ENCODE assay signal across 1 cellular context in the genomic region with DNA sequence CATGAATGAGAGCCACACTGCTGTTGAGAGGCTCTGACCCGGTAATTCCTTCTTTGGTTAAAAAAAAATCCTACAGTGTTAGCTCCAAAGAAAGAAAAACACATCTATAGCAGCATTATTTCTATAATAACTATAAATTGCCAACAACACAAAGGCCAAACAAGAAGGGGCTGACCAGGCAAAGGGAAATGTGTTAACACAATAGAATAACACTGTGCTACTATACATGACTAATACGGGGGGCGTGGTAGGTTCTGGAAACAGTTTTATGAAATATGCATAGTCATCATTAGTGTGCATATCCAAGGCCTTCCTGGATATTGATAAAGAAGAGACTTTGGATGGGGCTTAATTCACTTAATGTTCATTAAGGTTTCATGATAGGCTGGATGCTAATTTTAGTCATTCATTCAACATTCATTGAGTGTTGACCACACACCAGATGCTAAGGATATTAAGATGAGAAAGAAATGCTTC.
TF ChIP-seq lines count a peak whose summit lies in the region.

No MANE protein-coding gene starts in this region.

TF ChIP-seq in K562, 482 proteins besides CTCF, POLR2A, EP300 and RAD21 (continued from another document):
- TF ChIP-seq, protein P1, sequence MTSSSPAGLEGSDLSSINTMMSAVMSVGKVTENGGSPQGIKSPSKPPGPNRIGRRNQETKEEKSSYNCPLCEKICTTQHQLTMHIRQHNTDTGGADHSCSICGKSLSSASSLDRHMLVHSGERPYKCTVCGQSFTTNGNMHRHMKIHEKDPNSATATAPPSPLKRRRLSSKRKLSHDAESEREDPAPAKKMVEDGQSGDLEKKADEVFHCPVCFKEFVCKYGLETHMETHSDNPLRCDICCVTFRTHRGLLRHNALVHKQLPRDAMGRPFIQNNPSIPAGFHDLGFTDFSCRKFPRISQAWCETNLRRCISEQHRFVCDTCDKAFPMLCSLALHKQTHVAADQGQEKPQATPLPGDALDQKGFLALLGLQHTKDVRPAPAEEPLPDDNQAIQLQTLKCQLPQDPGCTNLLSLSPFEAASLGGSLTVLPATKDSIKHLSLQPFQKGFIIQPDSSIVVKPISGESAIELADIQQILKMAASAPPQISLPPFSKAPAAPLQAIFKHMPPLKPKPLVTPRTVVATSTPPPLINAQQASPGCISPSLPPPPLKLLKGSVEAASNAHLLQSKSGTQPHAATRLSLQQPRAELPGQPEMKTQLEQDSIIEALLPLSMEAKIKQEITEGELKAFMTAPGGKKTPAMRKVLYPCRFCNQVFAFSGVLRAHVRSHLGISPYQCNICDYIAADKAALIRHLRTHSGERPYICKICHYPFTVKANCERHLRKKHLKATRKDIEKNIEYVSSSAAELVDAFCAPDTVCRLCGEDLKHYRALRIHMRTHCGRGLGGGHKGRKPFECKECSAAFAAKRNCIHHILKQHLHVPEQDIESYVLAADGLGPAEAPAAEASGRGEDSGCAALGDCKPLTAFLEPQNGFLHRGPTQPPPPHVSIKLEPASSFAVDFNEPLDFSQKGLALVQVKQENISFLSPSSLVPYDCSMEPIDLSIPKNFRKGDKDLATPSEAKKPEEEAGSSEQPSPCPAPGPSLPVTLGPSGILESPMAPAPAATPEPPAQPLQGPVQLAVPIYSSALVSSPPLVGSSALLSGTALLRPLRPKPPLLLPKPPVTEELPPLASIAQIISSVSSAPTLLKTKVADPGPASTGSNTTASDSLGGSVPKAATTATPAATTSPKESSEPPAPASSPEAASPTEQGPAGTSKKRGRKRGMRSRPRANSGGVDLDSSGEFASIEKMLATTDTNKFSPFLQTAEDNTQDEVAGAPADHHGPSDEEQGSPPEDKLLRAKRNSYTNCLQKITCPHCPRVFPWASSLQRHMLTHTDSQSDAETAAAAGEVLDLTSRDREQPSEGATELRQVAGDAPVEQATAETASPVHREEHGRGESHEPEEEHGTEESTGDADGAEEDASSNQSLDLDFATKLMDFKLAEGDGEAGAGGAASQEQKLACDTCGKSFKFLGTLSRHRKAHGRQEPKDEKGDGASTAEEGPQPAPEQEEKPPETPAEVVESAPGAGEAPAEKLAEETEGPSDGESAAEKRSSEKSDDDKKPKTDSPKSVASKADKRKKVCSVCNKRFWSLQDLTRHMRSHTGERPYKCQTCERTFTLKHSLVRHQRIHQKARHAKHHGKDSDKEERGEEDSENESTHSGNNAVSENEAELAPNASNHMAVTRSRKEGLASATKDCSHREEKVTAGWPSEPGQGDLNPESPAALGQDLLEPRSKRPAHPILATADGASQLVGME (CRISPR knock-in tag; IDR thresholded peaks at IDR 0.05), result no peak
- TF ChIP-seq FOXK2 (conservative IDR thresholded peaks at IDR 0.05 in 1 of 2, IDR thresholded peaks at IDR 0.05 in 1 of 2; ENCODE audit: low read depth in 2 of 2) (0 out of 4 replicates have a peak, but pooled peaks of 1 of the 2 experiments have one; percentile 49), TEAD4 (IDR thresholded peaks at IDR 0.05; ENCODE audit: low read length) (no peak), TEAD4 (CRISPR knock-in tag; IDR thresholded peaks at IDR 0.05; ENCODE audit: borderline replicate concordance) (no peak), XRCC5 (IDR thresholded peaks at IDR 0.05; ENCODE audit: low read depth, low read length) (no peak), L3MBTL2 (IDR thresholded peaks at IDR 0.05) (peak; percentile 57), NBN (IDR thresholded peaks at IDR 0.05; ENCODE audit: low read depth) (no peak), CBX8 (IDR thresholded peaks at IDR 0.05; ENCODE audit: borderline replicate concordance, extremely low read depth, low read depth, low read length, poor library complexity, severe bottlenecking) (no peak), ZNF24 (IDR thresholded peaks at IDR 0.05) (no peak), ZNF175 (CRISPR knock-in tag; IDR thresholded peaks at IDR 0.05; ENCODE audit: low read depth) (0 out of 2 replicates have a peak, but pooled peaks have one; percentile 43), BRD4 (IDR thresholded peaks at IDR 0.05) (peak; percentile 45; the same call in 1 of the 2 replicates), ZNF316 (IDR thresholded peaks at IDR 0.05) (peak; percentile 100), JUND (IDR thresholded peaks at IDR 0.05; ENCODE audit: borderline replicate concordance, low read depth, low read length) (peak; percentile 82), JUND (tag; IDR thresholded peaks at IDR 0.05; ENCODE audit: borderline replicate concordance, low read depth, low read length) (no peak; the same call in 2 of the 3 replicates), SMARCE1 (IDR thresholded peaks at IDR 0.05) (0 out of 2 replicates have a peak, but pooled peaks have one; percentile 47), EP400 (IDR thresholded peaks at IDR 0.05) (peak; percentile 34; the same call in 1 of the 2 replicates), MTA3 (IDR thresholded peaks at IDR 0.05; ENCODE audit: borderline replicate concordance) (no peak), MYNN (IDR thresholded peaks at IDR 0.05) (no peak), MYNN (CRISPR knock-in tag; IDR thresholded peaks at IDR 0.05) (no peak), NFE2 (IDR thresholded peaks at IDR 0.05; ENCODE audit: low read depth) (peak; percentile 95), MAFK (IDR thresholded peaks at IDR 0.05; ENCODE audit: low read length) (peak; percentile 99), HCFC1 (IDR thresholded peaks at IDR 0.05; ENCODE audit: low read depth, low read length) (no peak), FOSL1 (tag; conservative IDR thresholded peaks at IDR 0.05) (peak; percentile 85), RBFOX2 (IDR thresholded peaks at IDR 0.05; ENCODE audit: low read depth, low read length) (peak; percentile 16; the same call in 1 of the 2 replicates), U2AF1 (optimal IDR thresholded peaks at IDR 0.05; ENCODE audit: low read depth, low read length) (no peak), LEF1 (IDR thresholded peaks at IDR 0.05) (0 out of 2 replicates have a peak, but pooled peaks have one; percentile 37), ZNF644 (tag; IDR thresholded peaks at IDR 0.05; ENCODE audit: low read depth) (no peak), NCOR1 (IDR thresholded peaks at IDR 0.05) (0 out of 2 replicates have a peak, but pooled peaks have one; percentile 11), ELF1 (tag; IDR thresholded peaks at IDR 0.05) (no peak), NFE2L1 (tag; IDR thresholded peaks at IDR 0.05; ENCODE audit: borderline replicate concordance, low read depth) (peak; percentile 89), POLR2H (tag; IDR thresholded peaks at IDR 0.05; ENCODE audit: low read depth) (0 out of 2 replicates have a peak, but pooled peaks have one; percentile 60)
- TF ChIP-seq, protein P2, sequence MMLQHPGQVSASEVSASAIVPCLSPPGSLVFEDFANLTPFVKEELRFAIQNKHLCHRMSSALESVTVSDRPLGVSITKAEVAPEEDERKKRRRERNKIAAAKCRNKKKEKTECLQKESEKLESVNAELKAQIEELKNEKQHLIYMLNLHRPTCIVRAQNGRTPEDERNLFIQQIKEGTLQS (IDR thresholded peaks at IDR 0.05), result peak; percentile 74
- TF ChIP-seq, protein P2 (CRISPR knock-in tag; conservative IDR thresholded peaks at IDR 0.05), result no peak
- TF ChIP-seq, protein P3, sequence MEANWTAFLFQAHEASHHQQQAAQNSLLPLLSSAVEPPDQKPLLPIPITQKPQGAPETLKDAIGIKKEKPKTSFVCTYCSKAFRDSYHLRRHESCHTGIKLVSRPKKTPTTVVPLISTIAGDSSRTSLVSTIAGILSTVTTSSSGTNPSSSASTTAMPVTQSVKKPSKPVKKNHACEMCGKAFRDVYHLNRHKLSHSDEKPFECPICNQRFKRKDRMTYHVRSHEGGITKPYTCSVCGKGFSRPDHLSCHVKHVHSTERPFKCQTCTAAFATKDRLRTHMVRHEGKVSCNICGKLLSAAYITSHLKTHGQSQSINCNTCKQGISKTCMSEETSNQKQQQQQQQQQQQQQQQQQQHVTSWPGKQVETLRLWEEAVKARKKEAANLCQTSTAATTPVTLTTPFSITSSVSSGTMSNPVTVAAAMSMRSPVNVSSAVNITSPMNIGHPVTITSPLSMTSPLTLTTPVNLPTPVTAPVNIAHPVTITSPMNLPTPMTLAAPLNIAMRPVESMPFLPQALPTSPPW (CRISPR knock-in tag; IDR thresholded peaks at IDR 0.05), result peak; percentile 37
- TF ChIP-seq, protein P4, sequence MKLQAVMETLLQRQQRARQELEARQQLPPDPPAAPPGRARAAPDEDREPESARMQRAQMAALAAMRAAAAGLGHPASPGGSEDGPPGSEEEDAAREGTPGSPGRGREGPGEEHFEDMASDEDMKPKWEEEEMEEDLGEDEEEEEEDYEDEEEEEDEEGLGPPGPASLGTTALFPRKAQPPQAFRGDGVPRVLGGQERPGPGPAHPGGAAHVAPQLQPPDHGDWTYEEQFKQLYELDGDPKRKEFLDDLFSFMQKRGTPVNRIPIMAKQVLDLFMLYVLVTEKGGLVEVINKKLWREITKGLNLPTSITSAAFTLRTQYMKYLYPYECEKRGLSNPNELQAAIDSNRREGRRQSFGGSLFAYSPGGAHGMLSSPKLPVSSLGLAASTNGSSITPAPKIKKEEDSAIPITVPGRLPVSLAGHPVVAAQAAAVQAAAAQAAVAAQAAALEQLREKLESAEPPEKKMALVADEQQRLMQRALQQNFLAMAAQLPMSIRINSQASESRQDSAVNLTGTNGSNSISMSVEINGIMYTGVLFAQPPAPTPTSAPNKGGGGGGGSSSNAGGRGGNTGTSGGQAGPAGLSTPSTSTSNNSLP (IDR thresholded peaks at IDR 0.05; ENCODE audit: borderline replicate concordance, low read depth, low read length), result 0 out of 2 replicates have a peak, but pooled peaks have one; percentile 59
- TF ChIP-seq, protein P5, sequence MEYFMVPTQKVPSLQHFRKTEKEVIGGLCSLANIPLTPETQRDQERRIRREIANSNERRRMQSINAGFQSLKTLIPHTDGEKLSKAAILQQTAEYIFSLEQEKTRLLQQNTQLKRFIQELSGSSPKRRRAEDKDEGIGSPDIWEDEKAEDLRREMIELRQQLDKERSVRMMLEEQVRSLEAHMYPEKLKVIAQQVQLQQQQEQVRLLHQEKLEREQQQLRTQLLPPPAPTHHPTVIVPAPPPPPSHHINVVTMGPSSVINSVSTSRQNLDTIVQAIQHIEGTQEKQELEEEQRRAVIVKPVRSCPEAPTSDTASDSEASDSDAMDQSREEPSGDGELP (CRISPR knock-in tag; IDR thresholded peaks at IDR 0.05; ENCODE audit: borderline replicate concordance), result no peak
- TF ChIP-seq, protein P6, sequence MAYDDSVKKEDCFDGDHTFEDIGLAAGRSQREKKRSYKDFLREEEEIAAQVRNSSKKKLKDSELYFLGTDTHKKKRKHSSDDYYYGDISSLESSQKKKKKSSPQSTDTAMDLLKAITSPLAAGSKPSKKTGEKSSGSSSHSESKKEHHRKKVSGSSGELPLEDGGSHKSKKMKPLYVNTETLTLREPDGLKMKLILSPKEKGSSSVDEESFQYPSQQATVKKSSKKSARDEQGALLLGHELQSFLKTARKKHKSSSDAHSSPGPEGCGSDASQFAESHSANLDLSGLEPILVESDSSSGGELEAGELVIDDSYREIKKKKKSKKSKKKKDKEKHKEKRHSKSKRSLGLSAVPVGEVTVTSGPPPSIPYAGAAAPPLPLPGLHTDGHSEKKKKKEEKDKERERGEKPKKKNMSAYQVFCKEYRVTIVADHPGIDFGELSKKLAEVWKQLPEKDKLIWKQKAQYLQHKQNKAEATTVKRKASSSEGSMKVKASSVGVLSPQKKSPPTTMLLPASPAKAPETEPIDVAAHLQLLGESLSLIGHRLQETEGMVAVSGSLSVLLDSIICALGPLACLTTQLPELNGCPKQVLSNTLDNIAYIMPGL (CRISPR knock-in tag; IDR thresholded peaks at IDR 0.05), result no peak
- TF ChIP-seq, protein P7, sequence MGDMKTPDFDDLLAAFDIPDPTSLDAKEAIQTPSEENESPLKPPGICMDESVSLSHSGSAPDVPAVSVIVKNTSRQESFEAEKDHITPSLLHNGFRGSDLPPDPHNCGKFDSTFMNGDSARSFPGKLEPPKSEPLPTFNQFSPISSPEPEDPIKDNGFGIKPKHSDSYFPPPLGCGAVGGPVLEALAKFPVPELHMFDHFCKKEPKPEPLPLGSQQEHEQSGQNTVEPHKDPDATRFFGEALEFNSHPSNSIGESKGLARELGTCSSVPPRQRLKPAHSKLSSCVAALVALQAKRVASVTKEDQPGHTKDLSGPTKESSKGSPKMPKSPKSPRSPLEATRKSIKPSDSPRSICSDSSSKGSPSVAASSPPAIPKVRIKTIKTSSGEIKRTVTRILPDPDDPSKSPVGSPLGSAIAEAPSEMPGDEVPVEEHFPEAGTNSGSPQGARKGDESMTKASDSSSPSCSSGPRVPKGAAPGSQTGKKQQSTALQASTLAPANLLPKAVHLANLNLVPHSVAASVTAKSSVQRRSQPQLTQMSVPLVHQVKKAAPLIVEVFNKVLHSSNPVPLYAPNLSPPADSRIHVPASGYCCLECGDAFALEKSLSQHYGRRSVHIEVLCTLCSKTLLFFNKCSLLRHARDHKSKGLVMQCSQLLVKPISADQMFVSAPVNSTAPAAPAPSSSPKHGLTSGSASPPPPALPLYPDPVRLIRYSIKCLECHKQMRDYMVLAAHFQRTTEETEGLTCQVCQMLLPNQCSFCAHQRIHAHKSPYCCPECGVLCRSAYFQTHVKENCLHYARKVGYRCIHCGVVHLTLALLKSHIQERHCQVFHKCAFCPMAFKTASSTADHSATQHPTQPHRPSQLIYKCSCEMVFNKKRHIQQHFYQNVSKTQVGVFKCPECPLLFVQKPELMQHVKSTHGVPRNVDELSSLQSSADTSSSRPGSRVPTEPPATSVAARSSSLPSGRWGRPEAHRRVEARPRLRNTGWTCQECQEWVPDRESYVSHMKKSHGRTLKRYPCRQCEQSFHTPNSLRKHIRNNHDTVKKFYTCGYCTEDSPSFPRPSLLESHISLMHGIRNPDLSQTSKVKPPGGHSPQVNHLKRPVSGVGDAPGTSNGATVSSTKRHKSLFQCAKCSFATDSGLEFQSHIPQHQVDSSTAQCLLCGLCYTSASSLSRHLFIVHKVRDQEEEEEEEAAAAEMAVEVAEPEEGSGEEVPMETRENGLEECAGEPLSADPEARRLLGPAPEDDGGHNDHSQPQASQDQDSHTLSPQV (IDR thresholded peaks at IDR 0.05), result 0 out of 2 replicates have a peak, but pooled peaks have one; percentile 71
